ENCODE assay signal across 8 cellular contexts in the genomic region with DNA sequence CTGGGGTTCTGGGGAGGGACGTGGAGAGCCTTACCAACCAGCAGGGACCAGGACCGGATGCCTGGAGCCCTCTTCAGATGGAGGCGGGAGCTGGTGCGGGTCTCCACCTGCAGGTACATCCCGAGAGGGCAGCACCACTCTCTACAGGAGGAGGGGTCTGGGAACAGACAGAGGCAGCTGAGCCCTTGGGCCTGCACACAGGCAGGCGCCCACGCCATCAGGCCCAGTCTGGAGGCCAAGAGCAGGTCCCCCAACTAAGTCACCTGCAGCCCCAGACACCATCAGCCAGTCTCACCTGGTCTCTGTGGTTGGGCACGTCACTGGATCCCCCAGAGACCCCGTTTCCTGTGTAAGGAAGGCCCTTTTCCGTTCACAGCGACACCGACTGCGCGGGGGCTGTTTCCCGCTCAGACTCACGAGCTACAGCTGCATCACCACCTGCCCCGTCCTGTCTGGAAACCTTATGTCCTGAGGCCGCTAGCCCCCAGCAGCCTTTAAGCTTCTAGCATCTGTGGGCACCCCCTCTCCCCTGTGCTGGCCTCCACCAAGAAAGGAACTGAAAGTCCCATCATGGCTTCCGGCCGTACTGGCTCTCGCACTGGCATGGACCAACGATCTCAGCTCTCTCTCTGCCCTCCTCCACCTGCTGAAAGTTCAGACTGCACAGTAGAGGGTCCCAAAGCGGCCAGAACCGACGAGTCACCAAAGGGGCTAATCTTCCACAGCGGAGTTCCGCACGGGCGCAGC. TPM values are rescaled to one million over a fixed set of nuclear protein-coding genes. Genes with fewer than 3 reads are reported as not detected.
DNase-seq lines count a peak whose midpoint lies in the region; ATAC-seq, FAIRE-seq and TF ChIP-seq lines count a peak whose summit lies in the region.

No MANE protein-coding gene starts in this region.

- H3F3A ChIP-seq in SK-N-SH (replicated peaks; ENCODE audit: insufficient read depth) = peaks cover 6% of the 10 kb centered on the region

- H4K20me1 ChIP-seq in SK-N-SH (ENCODE audit: insufficient read depth) = peaks cover 5% of the 10 kb centered on the region

- H3K9me2 ChIP-seq in SK-N-SH = no peaks in the 10 kb centered on the region

- peaks cover 43% of the 10 kb centered on the region for H3K79me2 ChIP-seq in SK-N-SH (ENCODE audit: insufficient read depth)

- no peaks in the 10 kb centered on the region for H3K27me3 ChIP-seq in SK-N-SH (ENCODE audit: insufficient read depth)
- H3K27me3 ChIP-seq in WERI-Rb-1 (ENCODE audit: insufficient read depth, low read depth, severe bottlenecking) = no peaks in the 10 kb centered on the region

- H3K9me3 ChIP-seq in SK-N-SH (no peaks in the 10 kb centered on the region), WERI-Rb-1 (ENCODE audit: severe bottlenecking) (peaks cover 23% of the 10 kb centered on the region)

- H3K4me1 Mint-ChIP-seq in naive B cell = peaks cover 9 to 42% (median 29%) of the 10 kb centered on the region in 3 donors
- H3K4me1 Mint-ChIP-seq in stimulated activated naive CD8-positive, alpha-beta T cell treated with anti-CD3 and anti-CD28 coated beads, Interleukin-15, Interleukin-2, amounts not matched to agents 100 ng/mL and 50 ng/mL, for 24 hours (ENCODE audit: low read depth) = peaks cover 49% of the 10 kb centered on the region

- DNase-seq in SK-N-SH (peak; percentile 52), WERI-Rb-1 (no peak), naive B cell (peak; percentile 98), RCC 7860 (ENCODE audit: low spot score) (no peak)
- peak; percentile 79 for DNase-seq in central memory CD4-positive, alpha-beta T cell

- ATAC-seq in SK-N-SH treated with all-trans-retinoic acid at 6 μM for 48 hours = no peak
- peak; percentile 51 for ATAC-seq in HG03342 (IDR thresholded peaks at IDR 0.05; ENCODE audit: unreplicated experiment)
- peak; percentile 74 to 79 for ATAC-seq in naive B cell (ENCODE audit: low read depth in 2 of 2)

- H3K27ac Mint-ChIP-seq in naive B cell = peak overlapping the region; percentile 97 to 100 (median 99)
- H3K27ac Mint-ChIP-seq in stimulated activated naive CD8-positive, alpha-beta T cell treated with anti-CD3 and anti-CD28 coated beads, Interleukin-15, Interleukin-2, amounts not matched to agents 100 ng/mL and 50 ng/mL, for 24 hours = peak overlapping the region; percentile 97

- H3K27ac ChIP-seq in SK-N-SH (ENCODE audit: low read depth in 2 of 2, low read length in 1 of 2) = peak overlapping the region in 1 of 2 experiments; percentile 5; a peak in 1 of 4 replicates
- peak overlapping the region; percentile 92 for H3K27ac ChIP-seq in WERI-Rb-1

- H3K4me3 ChIP-seq in SK-N-SH (ENCODE audit: low read depth in 2 of 2, low read length in 1 of 2) (peak overlapping the region; percentile 76 to 95), WERI-Rb-1 (ENCODE audit: low read depth, low read length) (peak overlapping the region; percentile 84)

- TF ChIP-seq RAD21 in SK-N-SH (IDR thresholded peaks at IDR 0.05; ENCODE audit: low read length) = no peak

- TF ChIP-seq CTCF in SK-N-SH (IDR thresholded peaks at IDR 0.05) (no peak), WERI-Rb-1 (IDR thresholded peaks at IDR 0.05; ENCODE audit: low read depth, low read length) (no peak)

- no peak for TF ChIP-seq EP300 in SK-N-SH (IDR thresholded peaks at IDR 0.05; ENCODE audit: borderline replicate concordance in 1 of 2, low read depth in 1 of 2, low read length in 1 of 2)

- POLR2A ChIA-PET in SK-N-SH (lab: Yijun Ruan, JAX) = no interaction called here

- 92% methylated on average over 26 of the region's 29 CpGs for WGBS in SK-N-SH (ENCODE audit: low lambda C conversion rate)

- H3K4me3 Mint-ChIP-seq in naive B cell = peak overlapping the region; percentile 86 to 96 (median 93)
- H3K4me3 Mint-ChIP-seq in stimulated activated naive CD8-positive, alpha-beta T cell treated with anti-CD3 and anti-CD28 coated beads, Interleukin-15, Interleukin-2, amounts not matched to agents 100 ng/mL and 50 ng/mL, for 24 hours = peak overlapping the region; percentile 96

- CTCF ChIA-PET in SK-N-SH (lab: Yijun Ruan, JAX) = no interaction called here

- no peaks in the 10 kb centered on the region for H3K27me3 Mint-ChIP-seq in naive B cell
- H3K27me3 Mint-ChIP-seq in stimulated activated naive CD8-positive, alpha-beta T cell treated with anti-CD3 and anti-CD28 coated beads, Interleukin-15, Interleukin-2, amounts not matched to agents 100 ng/mL and 50 ng/mL, for 24 hours = no peaks in the 10 kb centered on the region

- no peaks in the 10 kb centered on the region for H3K9me3 Mint-ChIP-seq in naive B cell
- H3K9me3 Mint-ChIP-seq in stimulated activated naive CD8-positive, alpha-beta T cell treated with anti-CD3 and anti-CD28 coated beads, Interleukin-15, Interleukin-2, amounts not matched to agents 100 ng/mL and 50 ng/mL, for 24 hours = no peaks in the 10 kb centered on the region

- peaks cover 8 to 38% of the 10 kb centered on the region in 2 experiments; a peak in 2 of 4 replicates for H3K4me1 ChIP-seq in SK-N-SH (ENCODE audit: control insufficient read depth in 1 of 2, insufficient read depth in 2 of 2, low read depth in 1 of 2, low read length in 1 of 2)

- peak overlapping the region; percentile 94; the same call in 1 of the 2 replicates for H3K9ac ChIP-seq in SK-N-SH

- peak overlapping the region; percentile 96 for H3K4me2 ChIP-seq in SK-N-SH

- no peak overlapping the region; the same call in 1 of the 2 replicates for H2AFZ ChIP-seq in SK-N-SH (ENCODE audit: low read depth)

- H3K36me3 ChIP-seq in SK-N-SH (replicated peaks in 1 of 2; ENCODE audit: control insufficient read depth in 1 of 2, insufficient read depth in 2 of 2, low read length in 1 of 2) (peaks cover 0 to 23% of the 10 kb centered on the region in 2 experiments), WERI-Rb-1 (peaks cover 30% of the 10 kb centered on the region)

- no peaks in the 10 kb centered on the region for H3K36me3 Mint-ChIP-seq in naive B cell
- peaks cover 25% of the 10 kb centered on the region for H3K36me3 Mint-ChIP-seq in stimulated activated naive CD8-positive, alpha-beta T cell treated with anti-CD3 and anti-CD28 coated beads, Interleukin-15, Interleukin-2, amounts not matched to agents 100 ng/mL and 50 ng/mL, for 24 hours (ENCODE audit: low read depth)

- FAIRE-seq in RCC 7860 (lab: Jason Lieb, UNC) = no peak

TF ChIP-seq in SK-N-SH, 30 proteins besides CTCF, POLR2A, EP300 and RAD21:
- TF ChIP-seq FOSL2 (IDR thresholded peaks at IDR 0.05; ENCODE audit: borderline replicate concordance, low read depth) = no peak
- 0 out of 2 replicates have a peak, but pooled peaks have one; percentile 18 for TF ChIP-seq YY1 (IDR thresholded peaks at IDR 0.05; ENCODE audit: low read depth)
- TF ChIP-seq USF1 (IDR thresholded peaks at IDR 0.05; ENCODE audit: borderline replicate concordance, low read depth) = no peak

TF ChIP-seq in SK-N-SH treated with all-trans-retinoic acid at 6 μM for 48 hours, 23 proteins besides CTCF, POLR2A, EP300 and RAD21:
- no peak for TF ChIP-seq TSHZ2 (CRISPR knock-in tag; IDR thresholded peaks at IDR 0.05)
- no peak for TF ChIP-seq ARNTL (CRISPR knock-in tag; IDR thresholded peaks at IDR 0.05; ENCODE audit: borderline replicate concordance, low read depth)
- no peak for TF ChIP-seq ESRRG (CRISPR knock-in tag; IDR thresholded peaks at IDR 0.05)
- TF ChIP-seq TCF4 (CRISPR knock-in tag; IDR thresholded peaks at IDR 0.05; ENCODE audit: borderline replicate concordance) = no peak

RNA-seq across cellular contexts. Expression of gene CYBC1, which starts 1.2 kb away (rescaled TPM):
- polyA plus RNA-seq in SK-N-SH (2012; rRNA removed) (160 and 165 TPM in 2 replicates), naive B cell (ENCODE audit: low read depth in 6 of 6) (100 to 1,000 TPM; 274 to 340 (median 303) TPM)
- 97.3 and 115 TPM in 2 replicates for polyA plus RNA-seq in SK-N-SH (2012; cell fraction: cytosol; rRNA removed)
- polyA plus RNA-seq in SK-N-SH (2012; cell fraction: nucleus; rRNA removed) = 403 and 584 TPM in 2 replicates

RNA-seq across cellular contexts. Expression of gene NARF, which starts 9.2 kb away (rescaled TPM):
- polyA plus RNA-seq in SK-N-SH (2012; rRNA removed) = 128 and 130 TPM in 2 replicates
- 90.6 and 112 TPM in 2 replicates for polyA plus RNA-seq in SK-N-SH (2012; cell fraction: cytosol; rRNA removed)
- polyA plus RNA-seq in SK-N-SH (2012; cell fraction: nucleus; rRNA removed) = 222 and 289 TPM in 2 replicates
- 100 to 1,000 TPM in 3 of 6 donors, 10 to 100 TPM in 3; 72.3 to 137 (median 95.0) TPM for polyA plus RNA-seq in naive B cell (ENCODE audit: low read depth in 6 of 6)

RNA-seq across cellular contexts. Expression of gene OGFOD3, which starts 30.9 kb away (rescaled TPM):
- polyA plus RNA-seq in SK-N-SH (2012; rRNA removed) (57.1 and 68.2 TPM in 2 replicates), naive B cell (ENCODE audit: low read depth in 6 of 6) (10 to 100 TPM; 22.8 to 31.6 (median 26.1) TPM)
- 38.7 and 54.7 TPM in 2 replicates for polyA plus RNA-seq in SK-N-SH (2012; cell fraction: cytosol; rRNA removed)
- 67.2 and 94.3 TPM in 2 replicates for polyA plus RNA-seq in SK-N-SH (2012; cell fraction: nucleus; rRNA removed)

RNA-seq across cellular contexts. Expression of gene HEXD, which starts 31.2 kb away (rescaled TPM):
- polyA plus RNA-seq in SK-N-SH (2012; rRNA removed) = 38.8 and 43.1 TPM in 2 replicates
- 10.8 and 18.1 TPM in 2 replicates for polyA plus RNA-seq in SK-N-SH (2012; cell fraction: cytosol; rRNA removed)
- polyA plus RNA-seq in SK-N-SH (2012; cell fraction: nucleus; rRNA removed) = 328 and 454 TPM in 2 replicates
- 10 to 100 TPM; 10.8 to 30.5 (median 18.2) TPM for polyA plus RNA-seq in naive B cell (ENCODE audit: low read depth in 6 of 6)

Comparison
In these comparisons a context has a peak if more than half of its experiments do, and no peak if none do; other contexts are left out.
1. DNase-seq: peak in SK-N-SH (single experiment), central memory CD4-positive, alpha-beta T cell (single experiment) and naive B cell (single experiment); none in WERI-Rb-1 (single experiment) and RCC 7860 (single experiment).